Comparison of ENCODE assay signal across 21 cellular contexts in genomic region chr22:23065495-23066122, GRCh38. TPM values are rescaled to one million over a fixed set of nuclear protein-coding genes. Genes with fewer than 3 reads are reported as not detected.
DNase-seq lines count a peak whose midpoint lies in the region; ATAC-seq, FAIRE-seq and TF ChIP-seq lines count a peak whose summit lies in the region.
"Had no signal": no experiment of that assay in that cellular context is flagged by ENCODE, and none has a peak within 500 bp of the region (broad histone marks: within the 10 kb centered on the region; RNA-seq: fewer than 3 reads in every experiment).

No MANE protein-coding gene starts in this region.

- TF ChIP-seq POLR2A in heart left ventricle (IDR thresholded peaks at IDR 0.05) (no peak), transverse colon (IDR thresholded peaks at IDR 0.05) (no peak), prostate gland (IDR thresholded peaks at IDR 0.05) (no peak)

- H3K27ac Mint-ChIP-seq in neural crest cell (ENCODE audit: unreplicated experiment) = no peak overlapping the region
- H3K27ac Mint-ChIP-seq: activated CD4-positive, alpha-beta T cell treated with anti-CD3 and anti-CD28 coated beads, Interleukin-2, amount 10 ng/mL, durations not matched to agents 24 days and 14 days; activated T-helper 1 cell treated with anti-CD3 and anti-CD28 coated beads, Interleukin-12 subunit alpha, Interleukin-12 subunit beta, Interleukin-2, Interleukin-4 antibody, amounts not matched to agents 30 ng/mL and 10 ng/mL and 1 ng/mL, durations not matched to agents 14 hours and 24 hours and 36 hours had no signal

- peaks cover 9% of the 10 kb centered on the region for H3K4me1 Mint-ChIP-seq in neural crest cell

- H3K9me3 ChIP-seq in heart left ventricle (no peaks in the 10 kb centered on the region), right cardiac atrium (ENCODE audit: control insufficient read depth, low read length) (no peaks in the 10 kb centered on the region), transverse colon (no peaks in the 10 kb centered on the region), prostate gland (no peaks in the 10 kb centered on the region)
- H3K9me3 ChIP-seq: SJCRH30, thoracic aorta had no signal

- H3K27ac ChIP-seq in heart left ventricle = no peak overlapping the region
- no peak overlapping the region for H3K27ac ChIP-seq in right cardiac atrium (ENCODE audit: low read length)
- H3K27ac ChIP-seq in transverse colon = no peak overlapping the region
- no peak overlapping the region for H3K27ac ChIP-seq in prostate gland
- H3K27ac ChIP-seq: SJCRH30, thoracic aorta had no signal

- peaks cover 4% of the 10 kb centered on the region for H3K27me3 Mint-ChIP-seq in neural crest cell (ENCODE audit: low read depth)

- intact Hi-C loops in heart left ventricle (cut with DNase I) = loop anchor here in 1 of 10 donors (2.0 to 10.0 kb wide), 2 partner anchors 19 to 49 kb away; no protein-coding TSS in a partner anchor
- intact Hi-C loops in right cardiac atrium (cut with DNase I) = no loop called here
- intact Hi-C loops in transverse colon (cut with DNase I; ENCODE audit: low total_unique reads) = no loop called here
- intact Hi-C loops in prostate gland (cut with DNase I) = no loop called here

- WGBS in heart left ventricle, 4 donors = 75 to 87% (median 85%) methylated on average over 10 of the region's 10 CpGs
- WGBS in right cardiac atrium = 78% methylated on average over 10 of the region's 10 CpGs
- WGBS in transverse colon (ENCODE audit: low coverage in 1 of 2), 2 donors = 71 to 74% methylated on average over 1 to 10 of the region's 10 CpGs
- WGBS in prostate gland = 82% methylated on average over 10 of the region's 10 CpGs

- H3K4me3 Mint-ChIP-seq in neural crest cell = peak overlapping the region; percentile 23
- H3K4me3 Mint-ChIP-seq: activated CD4-positive, alpha-beta T cell treated with anti-CD3 and anti-CD28 coated beads, Interleukin-2, amount 10 ng/mL, durations not matched to agents 24 days and 14 days; activated T-helper 1 cell treated with anti-CD3 and anti-CD28 coated beads, Interleukin-12 subunit alpha, Interleukin-12 subunit beta, Interleukin-2, Interleukin-4 antibody, amounts not matched to agents 30 ng/mL and 10 ng/mL and 1 ng/mL, durations not matched to agents 14 hours and 24 hours and 36 hours had no signal

- H3K4me3 ChIP-seq in heart left ventricle (no peak overlapping the region), right cardiac atrium (ENCODE audit: low read length) (no peak overlapping the region), transverse colon (no peak overlapping the region), prostate gland (no peak overlapping the region)
- H3K4me3 ChIP-seq: SJCRH30, thoracic aorta had no signal

- ATAC-seq in heart left ventricle (no peak), right cardiac atrium (no peak), HG03025 (IDR thresholded peaks at IDR 0.05; ENCODE audit: low FRiP score, unreplicated experiment) (no peak)

- no peaks in the 10 kb centered on the region for H3K36me3 Mint-ChIP-seq in neural crest cell (ENCODE audit: low read depth)

- in situ Hi-C loops in transverse colon (cut with MboI; ENCODE audit: low pct_ligation_motif_present in 1 of 4, low pct_unique_long_range_greater_than_20kb in 1 of 4, low sequenced_read_pairs in 3 of 4) = no loop called here

- no peaks in the 10 kb centered on the region for H3K36me3 ChIP-seq in heart left ventricle
- H3K36me3 ChIP-seq in transverse colon = no peaks in the 10 kb centered on the region
- no peaks in the 10 kb centered on the region for H3K36me3 ChIP-seq in prostate gland
- H3K36me3 ChIP-seq: SJCRH30, thoracic aorta had no signal

- H3K9me3 Mint-ChIP-seq in neural crest cell = no peaks in the 10 kb centered on the region
- H3K9me3 Mint-ChIP-seq: activated CD4-positive, alpha-beta T cell treated with anti-CD3 and anti-CD28 coated beads, Interleukin-2, amount 10 ng/mL, durations not matched to agents 24 days and 14 days; activated T-helper 1 cell treated with anti-CD3 and anti-CD28 coated beads, Interleukin-12 subunit alpha, Interleukin-12 subunit beta, Interleukin-2, Interleukin-4 antibody, amounts not matched to agents 30 ng/mL and 10 ng/mL and 1 ng/mL, durations not matched to agents 14 hours and 24 hours and 36 hours had no signal

- H3K4me1 ChIP-seq in heart left ventricle (peaks cover 0 to 25% (median 10%) of the 10 kb centered on the region in 12 donors), right cardiac atrium (ENCODE audit: control insufficient read depth, insufficient read depth, low read length) (peaks cover 2% of the 10 kb centered on the region), transverse colon (peaks cover 5 to 8% (median 8%) of the 10 kb centered on the region in 4 donors), prostate gland (replicated peaks) (peaks cover 6% of the 10 kb centered on the region)

- H3K27me3 ChIP-seq in heart left ventricle (peaks cover 0 to 4% (median 0%) of the 10 kb centered on the region in 9 donors), right cardiac atrium (ENCODE audit: control insufficient read depth, insufficient read depth) (no peaks in the 10 kb centered on the region), transverse colon (peaks cover 2% of the 10 kb centered on the region), prostate gland (replicated peaks; ENCODE audit: insufficient read depth) (no peaks in the 10 kb centered on the region)
- H3K27me3 ChIP-seq: SJCRH30 had no signal

- TF ChIP-seq EP300 in transverse colon (IDR thresholded peaks at IDR 0.05; ENCODE audit: low read depth) = no peak

- FAIRE-seq in urothelium cell line (lab: Jason Lieb, UNC) = peak; percentile 65

- no peak for TF ChIP-seq CTCF in heart left ventricle (IDR thresholded peaks at IDR 0.05)
- TF ChIP-seq CTCF in neural crest cell (conservative IDR thresholded peaks at IDR 0.05) = no peak
- TF ChIP-seq CTCF in transverse colon (IDR thresholded peaks at IDR 0.05) = no peak
- no peak for TF ChIP-seq CTCF in prostate gland (IDR thresholded peaks at IDR 0.05)

- DNase-seq in heart left ventricle (peak in 3 of 5 donors; percentile 2 to 33 (median 13)), right cardiac atrium (no peak), neural crest cell (ENCODE audit: low read depth, low spot score) (no peak), urothelium cell line (ENCODE audit: low spot score) (no peak), transverse colon (no peak), prostate gland (ENCODE audit: low spot score) (no peak)
- DNase-seq in activated CD8-positive, alpha-beta memory T cell treated with anti-CD3 and anti-CD28 coated beads, Interleukin-2, amount 50 U/mL, for 48 hours = peak; percentile 41
- DNase-seq: activated CD4-positive, alpha-beta T cell treated with anti-CD3 and anti-CD28 coated beads, Interleukin-2, amount 10 ng/mL, durations not matched to agents 24 days and 14 days; caudate nucleus; COR-L47; effector memory CD4-positive, alpha-beta T cell; hippocampal formation; NCI-H1694 treated with DMSO at 0.1 percent for 48 hours; NCI-H446; occipital lobe; SJCRH30; stimulated activated CD4-positive, alpha-beta T cell treated with anti-CD3 and anti-CD28 coated beads, Interleukin-4, amount 100 ng/mL, for 1 hour; T-helper 9 cell had no signal

RNA-seq across cellular contexts. Expression of gene GNAZ, which starts 4.7 kb away (rescaled TPM):
- total RNA-seq in heart left ventricle (10 to 100 TPM in 1 of 9 donors, 1 to 10 TPM in 8; 1.8 to 13.9 (median 2.6) TPM), right cardiac atrium (1 to 10 TPM; 2.2 to 3.5 (median 3.1) TPM), neural crest cell (25.2 and 25.5 TPM in 2 replicates), transverse colon (10 to 100 TPM in 2 of 4 donors, 1 to 10 TPM in 2; 2.7 to 14.7 (median 7.8) TPM), prostate gland (10 to 100 TPM in 1 of 2 donors, 1 to 10 TPM in 1; 5.7 to 22.6 TPM)
- polyA plus RNA-seq in heart left ventricle (1 to 10 TPM; 1.1 to 1.9 TPM), right cardiac atrium (2.0 TPM)

Comparison
In these comparisons a context has a peak if more than half of its experiments do, and no peak if none do; other contexts are left out.
1. DNase-seq: peak in heart left ventricle (3 of 5) and activated CD8-positive, alpha-beta memory T cell treated with anti-CD3 and anti-CD28 coated beads, Interleukin-2, amount 50 U/mL, for 48 hours (single experiment); none in right cardiac atrium (0 of 3), neural crest cell (single experiment), urothelium cell line (single experiment), transverse colon (single experiment) and prostate gland (single experiment).